ENCODE assay signal across 8 cellular contexts in genomic region chr16:31074073-31074813, GRCh38. TPM values are rescaled to one million over a fixed set of nuclear protein-coding genes. Genes with fewer than 3 reads are reported as not detected.
DNase-seq lines count a peak whose midpoint lies in the region; ATAC-seq, FAIRE-seq and TF ChIP-seq lines count a peak whose summit lies in the region.

Gene ZNF646, plus strand, starts transcription at chr16:31074422. Its CDS starts 1,903 bp downstream, at chr16:31076325.
Gene ZNF668, minus strand, starts transcription at chr16:31074240. Its CDS starts 9,781 bp downstream, at chr16:31064459.

- peak within 1 kb of the TSS; percentile 97 to 99 (median 98) for H3K27ac Mint-ChIP-seq in CD14-positive monocyte

- ATAC-seq in GM19395 (IDR thresholded peaks at IDR 0.05; ENCODE audit: unreplicated experiment): peak; percentile 72
- peak; percentile 66 for ATAC-seq in HG03565 (IDR thresholded peaks at IDR 0.05; ENCODE audit: unreplicated experiment)
- ATAC-seq in HepG2: peak; percentile 86

- peak within 1 kb of the TSS; percentile 29 for H2AFZ ChIP-seq in HepG2 (ENCODE audit: low read length)

- POLR2A ChIA-PET in HepG2 (lab: Yijun Ruan, JAX): interaction anchor here (0.6 to 2.4 kb wide), 33 partner anchors 11 to 800 kb away, joined by 3 to 56 read pairs (median 6); partner anchors contain the start of genes ARMC5, FUS, HSD3B7 and KAT8

- BruUV-seq in HepG2 (replicated peaks; lab: Mats Ljungman, UMichigan): no TSS peak

- peaks cover 40% of the 10 kb centered on the region for H3K79me2 ChIP-seq in HepG2 (ENCODE audit: insufficient read depth, low read length)

- TF ChIP-seq EP300 in HepG2 (IDR thresholded peaks at IDR 0.05; ENCODE audit: low read depth in 2 of 2, low read length in 2 of 2) (peak in 1 of 2 experiments; percentile 34; a peak in 1 of 4 replicates), HepG2 (CRISPR knock-in tag; IDR thresholded peaks at IDR 0.05; ENCODE audit: borderline replicate concordance) (peak; percentile 43; the same call in 1 of the 2 replicates)

- CTCF ChIA-PET in HepG2 (lab: Yijun Ruan, JAX; ENCODE audit: low intra/inter-chr PET ratio, low total read pairs): interaction anchor here (1.7 kb wide), 1 partner anchor 89 kb away, joined by 8 read pairs; the partner anchor contains the start of gene HSD3B7

- H3K27me3 Mint-ChIP-seq in CD14-positive monocyte (ENCODE audit: low read depth in 3 of 3): peaks cover 0 to 2% (median 1%) of the 10 kb centered on the region in 3 donors

- peak; percentile 93 for FAIRE-seq in HepG2 (lab: Jason Lieb, UNC)

- H3K4me1 ChIP-seq in HepG2 (ENCODE audit: insufficient read depth, low read length): peaks cover 22% of the 10 kb centered on the region

- peak; percentile 71 for TF ChIP-seq RAD21 in HepG2 (CRISPR knock-in tag; IDR thresholded peaks at IDR 0.05)

- DNase-seq in CD14-positive monocyte (ENCODE audit: low spot score) (peak; percentile 99), NCI-H774 (lab: John Stamatoyannopoulos, UW) (peak; percentile 99), dermis blood vessel endothelial cell (peak; percentile 100), HepG2 (ENCODE audit: low spot score) (peak; percentile 99)
- peak; percentile 97 to 99 for DNase-seq in activated CD4-positive, alpha-beta T cell treated with anti-CD3 and anti-CD28 coated beads, Interleukin-2, amount 50 U/mL, for 4 hours
- DNase-seq in stimulated activated CD4-positive, alpha-beta T cell treated with anti-CD3 and anti-CD28 coated beads, Interleukin-4, amount 100 ng/mL, for 1 hour: peak; percentile 96

- H3K27ac ChIP-seq in HepG2 (ENCODE audit: extremely low read length, insufficient read depth, low read length): peak within 1 kb of the TSS; percentile 83

- TF ChIP-seq CTCF in CD14-positive monocyte (IDR thresholded peaks at IDR 0.05) (no peak), HepG2 (CRISPR knock-in tag; IDR thresholded peaks at IDR 0.05) (no peak; the same call in 1 of the 2 replicates)

- peaks cover 33 to 38% of the 10 kb centered on the region in 2 donors for H3K36me3 Mint-ChIP-seq in CD14-positive monocyte

- peak within 1 kb of the TSS; percentile 90 to 97 for H3K4me3 Mint-ChIP-seq in CD14-positive monocyte

- in situ Hi-C loops in HepG2 (cut with HindIII; ENCODE audit: extremely low pct_ligation_motif_present, low pct_unique_long_range_greater_than_20kb): loop anchor here (5.0 kb wide), 2 partner anchors 42 to 87 kb away; partner anchors contain the start of genes HSD3B7 and STX4

- H3K4me2 ChIP-seq in HepG2 (ENCODE audit: low read depth, low read length): peak within 1 kb of the TSS; percentile 93

- peak within 1 kb of the TSS; percentile 75 to 97 (median 90) for H3K4me3 ChIP-seq in HepG2 (replicated peaks in 1 of 3; ENCODE audit: insufficient read depth in 1 of 3, low read depth in 2 of 3, low read length in 3 of 3)

- intact Hi-C loops in CD14-positive monocyte (cut with micrococcal nuclease): loop anchor here (1.0 to 2.0 kb wide), 3 partner anchors 21 to 41 kb away; partner anchors contain the start of genes STX4 (in 1 of the 2) and VKORC1 (in 1 of the 2)
- intact Hi-C loops in HepG2 (cut with micrococcal nuclease; ENCODE audit: unreplicated experiment): loop anchor here (1.0 to 2.0 kb wide), 4 partner anchors 20 to 77 kb away; partner anchors contain the start of genes STX4 and VKORC1

- H3K4me1 Mint-ChIP-seq in CD14-positive monocyte: peaks cover 39% of the 10 kb centered on the region

- H3K9ac ChIP-seq in HepG2 (ENCODE audit: insufficient read depth, low read depth, low read length): peak within 1 kb of the TSS; percentile 88

- TF ChIP-seq POLR2A in HepG2 (IDR thresholded peaks at IDR 0.05; ENCODE audit: insufficient read depth in 1 of 2, low read depth in 2 of 2, low read length in 2 of 2): peak; percentile 84 to 90

- H4K20me1 ChIP-seq in HepG2 (ENCODE audit: insufficient read depth, low read length): no peaks in the 10 kb centered on the region

- no peaks in the 10 kb centered on the region for H3K9me3 Mint-ChIP-seq in CD14-positive monocyte

- no peaks in the 10 kb centered on the region for H3K9me3 ChIP-seq in HepG2 (ENCODE audit: low read length)

- peaks cover 15 to 33% of the 10 kb centered on the region in 2 experiments; a peak in 4 of 5 replicates for H3K36me3 ChIP-seq in HepG2 (replicated peaks in 1 of 2; ENCODE audit: control insufficient read depth in 1 of 2, insufficient read depth in 2 of 2, low read length in 2 of 2)

- no peaks in the 10 kb centered on the region; a peak in 1 of 5 replicates for H3K27me3 ChIP-seq in HepG2 (ENCODE audit: control insufficient read depth in 1 of 2, insufficient read depth in 2 of 2, low read length in 2 of 2)

- WGBS in HepG2 (ENCODE audit: low lambda C conversion rate): under 1% methylated on average over 42 of the region's 48 CpGs

TF ChIP-seq in HepG2, 621 proteins besides CTCF, POLR2A, EP300 and RAD21 (continues in another document):
- TF ChIP-seq IKZF5 (CRISPR knock-in tag; IDR thresholded peaks at IDR 0.05) (peak; percentile 68), GABPB1 (CRISPR knock-in tag; IDR thresholded peaks at IDR 0.05) (peak; percentile 94), JUND (CRISPR knock-in tag; IDR thresholded peaks at IDR 0.05) (no peak)

RNA-seq across cellular contexts. Expression of gene ZNF646, which starts in this region (rescaled TPM):
- 1 to 10 TPM in 1 of 2 donors, under 1 TPM in 1; 0.46 to 3.0 TPM for polyA plus RNA-seq in CD14-positive monocyte
- total RNA-seq in dermis blood vessel endothelial cell: 16.0 and 17.4 TPM in 2 replicates
- total RNA-seq in HepG2 (2016; rRNA removed; fragmentation: Illumina TruSeq; extraction: Trizol): 7.8 and 10.9 TPM in 2 replicates
- 1.7 and 2.4 TPM in 2 replicates for total RNA-seq in HepG2 (2016; cell fraction: cytosol; rRNA removed; fragmentation: Illumina TruSeq; extraction: Trizol; ENCODE audit: low read depth)
- 6.8 and 11.1 TPM in 2 replicates for total RNA-seq in HepG2 (2016; cell fraction: insoluble cytoplasmic fraction; rRNA removed; fragmentation: Illumina TruSeq; extraction: Trizol)
- 5.0 and 5.3 TPM in 2 replicates for total RNA-seq in HepG2 (2016; cell fraction: membrane; rRNA removed; fragmentation: Illumina TruSeq; extraction: Trizol)
- total RNA-seq in HepG2 (2016; cell fraction: nucleus; rRNA removed; fragmentation: Illumina TruSeq; extraction: Trizol): 14.4 and 16.7 TPM in 2 replicates
- polyA plus RNA-seq in HepG2 (2011; rRNA removed): 3.4 and 4.4 TPM in 2 replicates
- polyA plus RNA-seq in HepG2 (2011; cell fraction: cytosol; rRNA removed): 2.2 and 2.9 TPM in 2 replicates
- 19.6 and 21.3 TPM in 2 replicates for polyA plus RNA-seq in HepG2 (2011; cell fraction: nucleus; rRNA removed)
- 5.6 and 5.8 TPM in 2 replicates for polyA plus RNA-seq in HepG2 (2012)
- polyA plus RNA-seq in HepG2 (2016; cell fraction: cytosol; fragmentation: Illumina TruSeq; extraction: Trizol; ENCODE audit: low read depth): 0.38 and 0.43 TPM in 2 replicates
- 3.7 and 4.7 TPM in 2 replicates for polyA plus RNA-seq in HepG2 (2016; cell fraction: insoluble cytoplasmic fraction; fragmentation: Illumina TruSeq; extraction: Trizol; ENCODE audit: low read depth)
- polyA plus RNA-seq in HepG2 (2016; cell fraction: membrane; fragmentation: Illumina TruSeq; extraction: Trizol; ENCODE audit: low read depth): 0.90 and 0.94 TPM in 2 replicates
- 22.6 and 23.3 TPM in 2 replicates for polyA plus RNA-seq in HepG2 (2016; cell fraction: nucleus; fragmentation: Illumina TruSeq; extraction: Trizol; ENCODE audit: insufficient read depth, low read depth)
- polyA minus RNA-seq in HepG2 (2011; rRNA and poly(A)+ RNA removed; ENCODE audit: low replicate concordance): 29.7 and 32.7 TPM in 2 replicates
- polyA minus RNA-seq in HepG2 (2011; cell fraction: cytosol; rRNA and poly(A)+ RNA removed): 4.2 and 5.8 TPM in 2 replicates
- polyA minus RNA-seq in HepG2 (2011; cell fraction: nucleus; rRNA and poly(A)+ RNA removed): 26.1 and 29.9 TPM in 2 replicates

RNA-seq across cellular contexts. Expression of gene ZNF668, which starts in this region (rescaled TPM):
- polyA plus RNA-seq in CD14-positive monocyte (1 to 10 TPM; 3.8 to 4.8 TPM), HepG2 (2011; rRNA removed) (3.8 and 4.0 TPM in 2 replicates)
- total RNA-seq in dermis blood vessel endothelial cell (7.3 and 9.0 TPM in 2 replicates), HepG2 (2016; rRNA removed; fragmentation: Illumina TruSeq; extraction: Trizol) (7.5 and 9.8 TPM in 2 replicates)
- 1.9 and 3.1 TPM in 2 replicates for total RNA-seq in HepG2 (2016; cell fraction: cytosol; rRNA removed; fragmentation: Illumina TruSeq; extraction: Trizol; ENCODE audit: low read depth)
- 6.4 and 9.6 TPM in 2 replicates for total RNA-seq in HepG2 (2016; cell fraction: insoluble cytoplasmic fraction; rRNA removed; fragmentation: Illumina TruSeq; extraction: Trizol)
- 4.6 and 4.9 TPM in 2 replicates for total RNA-seq in HepG2 (2016; cell fraction: membrane; rRNA removed; fragmentation: Illumina TruSeq; extraction: Trizol)
- 6.1 and 6.8 TPM in 2 replicates for total RNA-seq in HepG2 (2016; cell fraction: nucleus; rRNA removed; fragmentation: Illumina TruSeq; extraction: Trizol)
- 3.9 and 6.3 TPM in 2 replicates for polyA plus RNA-seq in HepG2 (2011; cell fraction: cytosol; rRNA removed)
- 8.8 and 11.7 TPM in 2 replicates for polyA plus RNA-seq in HepG2 (2011; cell fraction: nucleus; rRNA removed)
- 3.5 and 5.1 TPM in 2 replicates for polyA plus RNA-seq in HepG2 (2012)
- polyA plus RNA-seq in HepG2 (2016; cell fraction: cytosol; fragmentation: Illumina TruSeq; extraction: Trizol; ENCODE audit: low read depth): 1.0 and 1.1 TPM in 2 replicates
- polyA plus RNA-seq in HepG2 (2016; cell fraction: insoluble cytoplasmic fraction; fragmentation: Illumina TruSeq; extraction: Trizol; ENCODE audit: low read depth): 7.3 and 8.1 TPM in 2 replicates
- polyA plus RNA-seq in HepG2 (2016; cell fraction: membrane; fragmentation: Illumina TruSeq; extraction: Trizol; ENCODE audit: low read depth): 2.8 and 2.9 TPM in 2 replicates
- 8.4 and 9.3 TPM in 2 replicates for polyA plus RNA-seq in HepG2 (2016; cell fraction: nucleus; fragmentation: Illumina TruSeq; extraction: Trizol; ENCODE audit: insufficient read depth, low read depth)
- polyA minus RNA-seq in HepG2 (2011; rRNA and poly(A)+ RNA removed; ENCODE audit: low replicate concordance): 17.4 and 23.8 TPM in 2 replicates
- polyA minus RNA-seq in HepG2 (2011; cell fraction: cytosol; rRNA and poly(A)+ RNA removed): 4.4 and 4.8 TPM in 2 replicates
- polyA minus RNA-seq in HepG2 (2011; cell fraction: nucleus; rRNA and poly(A)+ RNA removed): 5.5 and 6.5 TPM in 2 replicates

Comparison
In these comparisons a context has a peak if more than half of its experiments do, and no peak if none do; other contexts are left out.
1. Peak in every context shown above with its lines: DNase-seq, ATAC-seq, H3K4me3 ChIP-seq and H3K27ac ChIP-seq.